In the genomic region with DNA sequence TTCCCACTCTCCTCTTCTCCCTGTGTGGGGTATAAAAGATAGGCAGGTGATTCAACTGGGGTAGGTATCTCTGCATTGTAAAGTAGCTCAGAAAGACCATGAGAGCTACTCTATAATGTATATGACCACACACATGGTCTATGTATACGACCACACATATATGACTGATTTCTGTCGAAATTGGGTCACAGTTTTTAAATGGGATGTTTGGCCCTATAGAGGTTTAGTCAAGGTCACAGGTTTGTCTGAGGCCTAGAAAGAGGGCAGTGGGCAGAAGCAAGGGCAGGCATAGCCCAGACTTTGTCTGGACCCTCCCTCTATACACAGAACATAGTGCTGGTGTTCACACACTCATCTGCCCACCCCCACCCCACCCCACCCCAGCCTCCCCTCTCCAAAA, we compare ENCODE assay signal across 14 cellular contexts. TPM values are rescaled to one million over a fixed set of nuclear protein-coding genes. Genes with fewer than 3 reads are reported as not detected.
DNase-seq lines count a peak whose midpoint lies in the region; ATAC-seq and TF ChIP-seq lines count a peak whose summit lies in the region.
"Had no signal": no experiment of that assay in that cellular context is flagged by ENCODE, and none has a peak within 500 bp of the region (broad histone marks: within the 10 kb centered on the region; RNA-seq: fewer than 3 reads in every experiment).

No MANE protein-coding gene starts in this region.

- peak; percentile 22 for ATAC-seq in GM18520 (IDR thresholded peaks at IDR 0.05; ENCODE audit: unreplicated experiment)
- peak; percentile 30 for ATAC-seq in HG02973 (IDR thresholded peaks at IDR 0.05; ENCODE audit: unreplicated experiment)
- ATAC-seq in activated T-cell treated with anti-CD3 and anti-CD28 coated beads, Interleukin-2, amount 50 U/mL, for 72 hours (replicated peaks in 1 of 2) = peak; percentile 22 to 25
- ATAC-seq: right lobe of liver, Right ventricle myocardium inferior had no signal

- H3K27ac ChIP-seq in A673 (ENCODE audit: low read depth, low read length, poor library complexity, severe bottlenecking) = no peak overlapping the region
- H3K27ac ChIP-seq: right lobe of liver, WERI-Rb-1 had no signal

- intact Hi-C loops in A673 (cut with micrococcal nuclease; ENCODE audit: unreplicated experiment) = no loop called here

- peak; percentile 59 for DNase-seq in GM20000 (ENCODE audit: low spot score)
- DNase-seq in activated T-cell treated with anti-CD3 and anti-CD28 coated beads, Interleukin-2, amount 50 U/mL, for 72 hours = no peak
- no peak for DNase-seq in A673 (ENCODE audit: low spot score)
- DNase-seq in stimulated activated CD4-positive, alpha-beta T cell treated with anti-CD3 and anti-CD28 coated beads, Interleukin-12 subunit alpha, Interleukin-12 subunit beta, amount 100 ng/mL, for 4 hours = no peak
- DNase-seq in stimulated activated CD4-positive, alpha-beta T cell treated with anti-CD3 and anti-CD28 coated beads, Interleukin-2, amount 100 ng/mL, for 24 hours = no peak
- no peak for DNase-seq in NCI-H2107 (lab: John Stamatoyannopoulos, UW)
- DNase-seq: activated naive CD4-positive, alpha-beta T cell; COR-L47; NCI-H526; right lobe of liver; WERI-Rb-1 had no signal

- H3K4me1 ChIP-seq in A673 (ENCODE audit: insufficient read depth, low read length, poor library complexity, severe bottlenecking) = no peaks in the 10 kb centered on the region

- H3K27me3 Mint-ChIP-seq in activated T-cell treated with anti-CD3 and anti-CD28 coated beads, Interleukin-2, amount 50 U/mL, for 72 hours (ENCODE audit: low read depth) = no peaks in the 10 kb centered on the region

- no peak overlapping the region for H3K4me3 ChIP-seq in A673 (ENCODE audit: low read depth, low read length, poor library complexity, severe bottlenecking)
- H3K4me3 ChIP-seq: right lobe of liver had no signal

- no peak overlapping the region for H3K27ac Mint-ChIP-seq in activated T-cell treated with anti-CD3 and anti-CD28 coated beads, Interleukin-2, amount 50 U/mL, for 72 hours

- no peaks in the 10 kb centered on the region for H3K9me3 ChIP-seq in A673 (ENCODE audit: low read depth, low read length, poor library complexity, severe bottlenecking)
- H3K9me3 ChIP-seq: right lobe of liver had no signal

- peak overlapping the region in 1 of 2 donors; percentile 9 for H3K4me3 Mint-ChIP-seq in activated T-cell treated with anti-CD3 and anti-CD28 coated beads, Interleukin-2, amount 50 U/mL, for 72 hours

- no peaks in the 10 kb centered on the region for H3K9me3 Mint-ChIP-seq in activated T-cell treated with anti-CD3 and anti-CD28 coated beads, Interleukin-2, amount 50 U/mL, for 72 hours

- CTCF ChIA-PET in A673 (lab: Charles Lee) = no interaction called here

- no peaks in the 10 kb centered on the region for H3K27me3 ChIP-seq in A673 (replicated peaks; ENCODE audit: insufficient read depth, low read depth, low read length, poor library complexity)
- H3K27me3 ChIP-seq: right lobe of liver had no signal

- no TSS peak for BruUV-seq in A673 (replicated peaks; lab: Mats Ljungman, UMichigan)

- POLR2A ChIA-PET in A673 (lab: Charles Lee; ENCODE audit: low non-redundant PET) = no interaction called here

- peaks cover 42% of the 10 kb centered on the region for H3K4me1 Mint-ChIP-seq in activated T-cell treated with anti-CD3 and anti-CD28 coated beads, Interleukin-2, amount 50 U/mL, for 72 hours (ENCODE audit: low read depth)

- H3K36me3 ChIP-seq in A673 (ENCODE audit: insufficient read depth, low read length, poor library complexity, severe bottlenecking) = no peaks in the 10 kb centered on the region
- H3K36me3 ChIP-seq: right lobe of liver, WERI-Rb-1 had no signal

- no peak for TF ChIP-seq CTCF in GM20000 (IDR thresholded peaks at IDR 0.05; ENCODE audit: extremely low read depth, missing control alignments)
- TF ChIP-seq CTCF in A673 (conservative IDR thresholded peaks at IDR 0.05; ENCODE audit: low read depth, low read length) = no peak

- H3K36me3 Mint-ChIP-seq in activated T-cell treated with anti-CD3 and anti-CD28 coated beads, Interleukin-2, amount 50 U/mL, for 72 hours (ENCODE audit: insufficient read depth in 2 of 2) = peaks cover 0 to 2% of the 10 kb centered on the region in 2 donors

RNA-seq across cellular contexts. Expression of a gene that starts 4.4 kb away (rescaled TPM):
- 10 to 100 TPM; 14.7 to 19.8 TPM for total RNA-seq in activated T-cell treated with anti-CD3 and anti-CD28 coated beads, Interleukin-2, amount 50 U/mL, for 72 hours
- total RNA-seq in A673 (2021) = 0.70 and 1.0 TPM in 2 replicates
- total RNA-seq: Right ventricle myocardium inferior had no signal

RNA-seq across cellular contexts. Expression of a gene that starts 58.8 kb away (rescaled TPM):
- 10 to 100 TPM; 35.5 to 40.8 TPM for total RNA-seq in activated T-cell treated with anti-CD3 and anti-CD28 coated beads, Interleukin-2, amount 50 U/mL, for 72 hours
- 19.2 and 27.4 TPM in 2 replicates for total RNA-seq in A673 (2021)
